9 cellular contexts compared by ENCODE assay signal in the genomic region with DNA sequence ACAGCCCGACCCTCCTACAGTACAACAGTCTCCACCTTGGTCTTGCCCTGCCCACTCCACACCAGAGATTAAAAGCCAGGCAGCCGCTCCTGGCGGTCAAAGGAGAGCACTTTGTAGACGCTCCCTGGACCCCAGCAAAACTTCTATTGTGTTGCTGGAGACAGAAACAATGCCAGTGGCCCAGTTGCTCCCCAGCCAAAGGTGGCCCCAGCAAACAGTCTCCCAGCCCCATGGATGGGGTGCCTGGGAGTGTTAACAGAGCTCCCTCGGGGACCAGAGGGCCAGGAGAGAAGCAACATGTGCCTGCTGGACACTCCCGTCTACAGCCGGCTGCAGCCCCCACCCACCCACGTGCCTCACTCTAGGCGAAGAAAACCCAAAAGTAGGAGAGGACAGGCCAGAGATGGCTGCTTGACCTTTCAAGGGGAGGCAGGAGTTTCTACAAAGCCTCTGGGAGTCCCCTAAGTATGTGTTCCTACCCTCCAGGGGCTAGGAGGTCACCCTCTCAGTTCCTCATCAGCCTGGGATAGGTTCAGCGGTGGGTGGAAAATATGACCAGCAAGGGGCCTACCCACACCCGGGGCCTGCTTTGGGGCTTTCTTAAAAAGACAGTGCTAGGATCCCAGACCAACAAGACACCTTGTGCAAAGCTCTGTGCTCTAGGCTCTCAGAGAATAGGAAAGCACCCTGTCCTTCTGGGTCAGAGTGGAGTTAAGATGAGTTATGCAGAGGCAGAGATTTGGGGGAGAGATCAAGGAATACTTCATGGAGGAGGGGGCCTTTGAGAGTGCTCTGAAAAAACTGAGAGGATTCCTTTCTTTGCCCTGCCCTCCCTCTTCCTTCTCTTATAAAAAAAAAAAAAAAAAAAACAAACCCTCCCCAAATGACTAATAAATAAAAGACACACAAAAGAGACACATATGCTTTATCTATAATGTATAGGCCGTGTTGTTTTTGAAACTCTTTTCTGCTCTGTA. TPM values are rescaled to one million over a fixed set of nuclear protein-coding genes. Genes with fewer than 3 reads are reported as not detected.
A peak's percentile ranks its signal among the peaks of the same experiment; 100 is the strongest.
DNase-seq lines count a peak whose midpoint lies in the region; ATAC-seq and TF ChIP-seq lines count a peak whose summit lies in the region.
"Had no signal": no experiment of that assay in that cellular context is flagged by ENCODE, and none has a peak within 500 bp of the region (broad histone marks: within the 10 kb centered on the region; RNA-seq: fewer than 3 reads in every experiment).

No MANE protein-coding gene starts in this region.

- peak; percentile 25 for DNase-seq in A673 (ENCODE audit: low spot score)
- peak; percentile 18 for DNase-seq in OCI-M1 (lab: John Stamatoyannopoulos, UW)
- DNase-seq in dermis microvascular lymphatic vessel endothelial cell (ENCODE audit: low read depth in 2 of 2), result peak; percentile 45 to 78
- DNase-seq in stimulated activated effector memory CD8-positive, alpha-beta T cell treated with anti-CD3 and anti-CD28 coated beads, Interleukin-12 subunit alpha, Interleukin-12 subunit beta, amount 100 ng/mL, for 72 hours (ENCODE audit: low spot score in 2 of 2), result peak; percentile 29 to 60
- DNase-seq in glutamatergic neuron, result no peak
- DNase-seq in HK-2 (ENCODE audit: unreplicated experiment), result no peak

- peak overlapping the region; percentile 32 for H3K4me3 Mint-ChIP-seq in stimulated activated effector memory CD8-positive, alpha-beta T cell treated with anti-CD3 and anti-CD28 coated beads, Interleukin-12 subunit alpha, Interleukin-12 subunit beta, amount 100 ng/mL, for 72 hours
- H3K4me3 Mint-ChIP-seq in glutamatergic neuron (ENCODE audit: unreplicated experiment), result no peak overlapping the region

- TF ChIP-seq CTCF in A673 (conservative IDR thresholded peaks at IDR 0.05; ENCODE audit: low read depth, low read length) (no peak), glutamatergic neuron (IDR thresholded peaks at IDR 0.05; ENCODE audit: partially characterized antibody, unreplicated experiment) (no peak)

- ATAC-seq in GM18907 (IDR thresholded peaks at IDR 0.05; ENCODE audit: unreplicated experiment), result peak; percentile 93
- ATAC-seq in HG02970 (IDR thresholded peaks at IDR 0.05; ENCODE audit: low FRiP score, unreplicated experiment), result peak; percentile 74
- ATAC-seq in stimulated activated effector memory CD8-positive, alpha-beta T cell treated with anti-CD3 and anti-CD28 coated beads, Interleukin-12 subunit alpha, Interleukin-12 subunit beta, amount 100 ng/mL, for 72 hours, result peak; percentile 99

- H3K36me3 Mint-ChIP-seq in stimulated activated effector memory CD8-positive, alpha-beta T cell treated with anti-CD3 and anti-CD28 coated beads, Interleukin-12 subunit alpha, Interleukin-12 subunit beta, amount 100 ng/mL, for 72 hours, result no peaks in the 10 kb centered on the region
- H3K36me3 Mint-ChIP-seq in glutamatergic neuron (ENCODE audit: unreplicated experiment), result peaks cover 6% of the 10 kb centered on the region

- H3K27me3 ChIP-seq in A673 (replicated peaks; ENCODE audit: insufficient read depth, low read depth, low read length, poor library complexity), result no peaks in the 10 kb centered on the region

- H3K27ac Mint-ChIP-seq in stimulated activated effector memory CD8-positive, alpha-beta T cell treated with anti-CD3 and anti-CD28 coated beads, Interleukin-12 subunit alpha, Interleukin-12 subunit beta, amount 100 ng/mL, for 72 hours, result peak overlapping the region; percentile 77
- no peak overlapping the region for H3K27ac Mint-ChIP-seq in glutamatergic neuron (ENCODE audit: unreplicated experiment)

- H3K27ac ChIP-seq in A673 (ENCODE audit: low read depth, low read length, poor library complexity, severe bottlenecking), result peak overlapping the region; percentile 44

- no peaks in the 10 kb centered on the region for H3K9me3 ChIP-seq in A673 (ENCODE audit: low read depth, low read length, poor library complexity, severe bottlenecking)

- H3K36me3 ChIP-seq in A673 (ENCODE audit: insufficient read depth, low read length, poor library complexity, severe bottlenecking), result no peaks in the 10 kb centered on the region

- H3K4me1 Mint-ChIP-seq in stimulated activated effector memory CD8-positive, alpha-beta T cell treated with anti-CD3 and anti-CD28 coated beads, Interleukin-12 subunit alpha, Interleukin-12 subunit beta, amount 100 ng/mL, for 72 hours, result peaks cover 20% of the 10 kb centered on the region
- H3K4me1 Mint-ChIP-seq in glutamatergic neuron (ENCODE audit: low read depth, unreplicated experiment), result peaks cover 4% of the 10 kb centered on the region

- peaks cover 2% of the 10 kb centered on the region for H3K27me3 Mint-ChIP-seq in glutamatergic neuron (ENCODE audit: unreplicated experiment)

- intact Hi-C loops in A673 (cut with micrococcal nuclease; ENCODE audit: unreplicated experiment), result no loop called here

- H3K4me1 ChIP-seq in A673 (ENCODE audit: insufficient read depth, low read length, poor library complexity, severe bottlenecking), result peaks cover 46% of the 10 kb centered on the region

- POLR2A ChIA-PET in A673 (lab: Charles Lee; ENCODE audit: low non-redundant PET), result no interaction called here

- CTCF ChIA-PET in A673 (lab: Charles Lee), result no interaction called here

- no peaks in the 10 kb centered on the region for H3K9me3 Mint-ChIP-seq in stimulated activated effector memory CD8-positive, alpha-beta T cell treated with anti-CD3 and anti-CD28 coated beads, Interleukin-12 subunit alpha, Interleukin-12 subunit beta, amount 100 ng/mL, for 72 hours
- peaks cover 1% of the 10 kb centered on the region for H3K9me3 Mint-ChIP-seq in glutamatergic neuron (ENCODE audit: unreplicated experiment)

- no TSS peak for BruUV-seq in A673 (replicated peaks; lab: Mats Ljungman, UMichigan)

- H3K4me3 ChIP-seq in A673 (ENCODE audit: low read depth, low read length, poor library complexity, severe bottlenecking), result no peak overlapping the region
- H3K4me3 ChIP-seq: skin epidermis had no signal

RNA-seq across cellular contexts. Expression of gene PREX1, which starts 19.0 kb away (rescaled TPM):
- total RNA-seq in A673 (2021) (145 and 174 TPM in 2 replicates), dermis microvascular lymphatic vessel endothelial cell (30.7 and 36.1 TPM in 2 replicates), glutamatergic neuron (ENCODE audit: unreplicated experiment) (235 TPM)

Comparison
In these comparisons a context has a peak if more than half of its experiments do, and no peak if none do; other contexts are left out.
1. DNase-seq: peak in A673 (single experiment), OCI-M1 (single experiment), dermis microvascular lymphatic vessel endothelial cell (2 of 2) and stimulated activated effector memory CD8-positive, alpha-beta T cell treated with anti-CD3 and anti-CD28 coated beads, Interleukin-12 subunit alpha, Interleukin-12 subunit beta, amount 100 ng/mL, for 72 hours (2 of 2); none in glutamatergic neuron (single experiment) and HK-2 (single experiment).
2. Peak in every context shown above with its lines, with median percentiles within 50 percentile points of each other: ATAC-seq.